ENCODE assay signal across 16 cellular contexts in genomic region chr15:38888701-38889154, GRCh38.
"Had no signal": no experiment of that assay in that cellular context is flagged by ENCODE, and none has a peak within 500 bp of the region (broad histone marks: within the 10 kb centered on the region; RNA-seq: fewer than 3 reads in every experiment).

No MANE protein-coding gene starts in this region.

- H3K27ac ChIP-seq: adrenal gland, colonic mucosa, ovary, SK-N-MC, tibial artery had no signal

- DNase-seq: activated CD4-positive, alpha-beta memory T cell treated with anti-CD3 and anti-CD28 coated beads, Interleukin-2, amount 10 ng/mL, durations not matched to agents 7 days and 5 days; activated CD4-positive, alpha-beta T cell treated with anti-CD3 and anti-CD28 coated beads for 36 hours; activated effector memory CD4-positive, alpha-beta T cell treated with anti-CD3 and anti-CD28 coated beads, Interleukin-2, amount 50 U/mL, for 16 hours; activated T-cell treated with anti-CD3 and anti-CD28 coated beads, Interleukin-2, amount 50 U/mL, for 24 hours; adrenal gland; central memory CD4-positive, alpha-beta T cell; colonic mucosa; foreskin fibroblast; glutamatergic neuron; T-helper 1 cell; tibial artery had no signal

- H3K27me3 Mint-ChIP-seq: stimulated activated memory B cell treated with anti-CD40 and anti-IgM and Interleukin-4, amounts not matched to agents 10 μg/mL and 1 μg/mL and 100 μg/mL, for 72 hours had no signal

- H3K4me3 ChIP-seq: adrenal gland, colonic mucosa, ovary, SK-N-MC, tibial artery had no signal

- H3K4me3 Mint-ChIP-seq: activated CD4-positive, alpha-beta memory T cell treated with anti-CD3 and anti-CD28 coated beads, Interleukin-2, amount 10 ng/mL, durations not matched to agents 7 days and 5 days; activated CD4-positive, alpha-beta T cell treated with anti-CD3 and anti-CD28 coated beads for 36 hours; activated naive CD4-positive, alpha-beta T cell treated with anti-CD3 and anti-CD28 coated beads, Interleukin-2, amount 50 U/mL, for 24 hours; activated T-cell treated with anti-CD3 and anti-CD28 coated beads, Interleukin-2, amount 50 U/mL, for 24 hours; neural crest cell; stimulated activated memory B cell treated with anti-CD40 and anti-IgM and Interleukin-4, amounts not matched to agents 10 μg/mL and 1 μg/mL and 100 μg/mL, for 72 hours had no signal

- H3K4me1 Mint-ChIP-seq: activated naive CD4-positive, alpha-beta T cell treated with anti-CD3 and anti-CD28 coated beads, Interleukin-2, amount 50 U/mL, for 24 hours; stimulated activated memory B cell treated with anti-CD40 and anti-IgM and Interleukin-4, amounts not matched to agents 10 μg/mL and 1 μg/mL and 100 μg/mL, for 72 hours had no signal

- H3K36me3 ChIP-seq: adrenal gland, colonic mucosa, ovary, tibial artery had no signal

- H3K27me3 ChIP-seq: adrenal gland, colonic mucosa, ovary, tibial artery had no signal

- H3K36me3 Mint-ChIP-seq: activated naive CD4-positive, alpha-beta T cell treated with anti-CD3 and anti-CD28 coated beads, Interleukin-2, amount 50 U/mL, for 24 hours; stimulated activated memory B cell treated with anti-CD40 and anti-IgM and Interleukin-4, amounts not matched to agents 10 μg/mL and 1 μg/mL and 100 μg/mL, for 72 hours had no signal

- H3K9me3 ChIP-seq: adrenal gland, colonic mucosa, ovary, tibial artery had no signal

- H3K9me3 Mint-ChIP-seq: activated CD4-positive, alpha-beta memory T cell treated with anti-CD3 and anti-CD28 coated beads, Interleukin-2, amount 10 ng/mL, durations not matched to agents 7 days and 5 days; activated naive CD4-positive, alpha-beta T cell treated with anti-CD3 and anti-CD28 coated beads, Interleukin-2, amount 50 U/mL, for 24 hours; activated T-cell treated with anti-CD3 and anti-CD28 coated beads, Interleukin-2, amount 50 U/mL, for 24 hours; stimulated activated memory B cell treated with anti-CD40 and anti-IgM and Interleukin-4, amounts not matched to agents 10 μg/mL and 1 μg/mL and 100 μg/mL, for 72 hours had no signal

- H3K4me1 ChIP-seq: colonic mucosa had no signal

- H3K27ac Mint-ChIP-seq: activated CD4-positive, alpha-beta memory T cell treated with anti-CD3 and anti-CD28 coated beads, Interleukin-2, amount 10 ng/mL, durations not matched to agents 7 days and 5 days; activated CD4-positive, alpha-beta T cell treated with anti-CD3 and anti-CD28 coated beads for 36 hours; activated naive CD4-positive, alpha-beta T cell treated with anti-CD3 and anti-CD28 coated beads, Interleukin-2, amount 50 U/mL, for 24 hours; activated T-cell treated with anti-CD3 and anti-CD28 coated beads, Interleukin-2, amount 50 U/mL, for 24 hours; stimulated activated memory B cell treated with anti-CD40 and anti-IgM and Interleukin-4, amounts not matched to agents 10 μg/mL and 1 μg/mL and 100 μg/mL, for 72 hours had no signal

- ATAC-seq: activated CD4-positive, alpha-beta T cell treated with anti-CD3 and anti-CD28 coated beads for 36 hours; stimulated activated memory B cell treated with anti-CD40 and anti-IgM and Interleukin-4, amounts not matched to agents 10 μg/mL and 1 μg/mL and 100 μg/mL, for 72 hours had no signal
